In the genomic region with DNA sequence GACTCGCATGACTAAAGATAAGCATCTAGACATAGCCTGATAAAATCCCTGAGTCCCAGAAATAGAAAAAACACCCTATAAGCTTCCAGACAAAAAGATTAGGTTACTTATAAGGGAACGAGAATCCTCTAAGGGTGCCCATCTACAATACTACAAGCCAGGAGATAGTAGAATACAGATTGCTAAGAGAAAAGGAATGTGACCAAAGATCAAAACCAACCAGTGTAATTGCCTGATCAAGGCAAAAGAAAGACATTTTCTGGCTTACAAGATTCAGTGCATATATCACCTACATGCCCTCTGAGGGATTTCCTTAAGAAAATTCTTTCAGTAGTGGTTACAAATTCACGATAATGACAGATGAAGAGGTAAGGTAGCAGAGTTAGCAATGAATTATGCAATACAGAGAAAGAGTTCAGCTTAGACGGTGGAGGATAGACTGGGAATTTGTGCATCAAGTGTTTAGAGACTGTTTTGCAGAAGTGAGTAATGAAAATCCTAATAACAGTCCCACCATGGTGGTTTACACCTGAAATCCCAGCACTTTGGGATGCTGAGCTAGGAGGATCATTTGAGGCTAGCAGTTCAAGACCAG, we compare ENCODE assay signal across 1 cellular context.
TF ChIP-seq lines count a peak whose summit lies in the region.

No MANE protein-coding gene starts in this region.

TF ChIP-seq in HepG2, 621 proteins besides CTCF, POLR2A, EP300 and RAD21 (continues in another document):
- no peak for TF ChIP-seq ZNF776 (CRISPR knock-in tag; IDR thresholded peaks at IDR 0.05)
- no peak for TF ChIP-seq ZNF772 (CRISPR knock-in tag; IDR thresholded peaks at IDR 0.05)
- TF ChIP-seq REXO4 (CRISPR knock-in tag; IDR thresholded peaks at IDR 0.05; ENCODE audit: borderline replicate concordance) = no peak
- peak; percentile 22; the same call in 1 of the 2 replicates for TF ChIP-seq FOSL2 (CRISPR knock-in tag; IDR thresholded peaks at IDR 0.05)
- TF ChIP-seq, protein P1, sequence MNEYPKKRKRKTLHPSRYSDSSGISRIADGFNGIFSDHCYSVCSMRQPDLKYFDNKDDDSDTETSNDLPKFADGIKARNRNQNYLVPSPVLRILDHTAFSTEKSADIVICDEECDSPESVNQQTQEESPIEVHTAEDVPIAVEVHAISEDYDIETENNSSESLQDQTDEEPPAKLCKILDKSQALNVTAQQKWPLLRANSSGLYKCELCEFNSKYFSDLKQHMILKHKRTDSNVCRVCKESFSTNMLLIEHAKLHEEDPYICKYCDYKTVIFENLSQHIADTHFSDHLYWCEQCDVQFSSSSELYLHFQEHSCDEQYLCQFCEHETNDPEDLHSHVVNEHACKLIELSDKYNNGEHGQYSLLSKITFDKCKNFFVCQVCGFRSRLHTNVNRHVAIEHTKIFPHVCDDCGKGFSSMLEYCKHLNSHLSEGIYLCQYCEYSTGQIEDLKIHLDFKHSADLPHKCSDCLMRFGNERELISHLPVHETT (CRISPR knock-in tag; conservative IDR thresholded peaks at IDR 0.05) = no peak
- no peak for TF ChIP-seq ZMYM2 (CRISPR knock-in tag; IDR thresholded peaks at IDR 0.05)
- TF ChIP-seq, protein P2, sequence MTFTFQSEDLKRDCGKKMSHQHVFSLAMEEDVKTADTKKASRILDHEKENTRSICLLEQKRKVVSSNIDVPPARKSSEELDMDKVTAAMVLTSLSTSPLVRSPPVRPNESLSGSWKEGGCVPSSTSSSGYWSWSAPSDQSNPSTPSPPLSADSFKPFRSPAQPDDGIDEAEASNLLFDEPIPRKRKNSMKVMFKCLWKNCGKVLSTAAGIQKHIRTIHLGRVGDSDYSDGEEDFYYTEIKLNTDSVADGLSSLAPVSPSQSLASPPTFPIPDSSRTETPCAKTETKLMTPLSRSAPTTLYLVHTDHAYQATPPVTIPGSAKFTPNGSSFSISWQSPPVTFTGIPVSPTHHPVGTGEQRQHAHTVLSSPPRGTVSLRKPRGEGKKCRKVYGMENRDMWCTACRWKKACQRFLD (CRISPR knock-in tag; IDR thresholded peaks at IDR 0.05; ENCODE audit: borderline replicate concordance) = no peak
- TF ChIP-seq, protein P3, sequence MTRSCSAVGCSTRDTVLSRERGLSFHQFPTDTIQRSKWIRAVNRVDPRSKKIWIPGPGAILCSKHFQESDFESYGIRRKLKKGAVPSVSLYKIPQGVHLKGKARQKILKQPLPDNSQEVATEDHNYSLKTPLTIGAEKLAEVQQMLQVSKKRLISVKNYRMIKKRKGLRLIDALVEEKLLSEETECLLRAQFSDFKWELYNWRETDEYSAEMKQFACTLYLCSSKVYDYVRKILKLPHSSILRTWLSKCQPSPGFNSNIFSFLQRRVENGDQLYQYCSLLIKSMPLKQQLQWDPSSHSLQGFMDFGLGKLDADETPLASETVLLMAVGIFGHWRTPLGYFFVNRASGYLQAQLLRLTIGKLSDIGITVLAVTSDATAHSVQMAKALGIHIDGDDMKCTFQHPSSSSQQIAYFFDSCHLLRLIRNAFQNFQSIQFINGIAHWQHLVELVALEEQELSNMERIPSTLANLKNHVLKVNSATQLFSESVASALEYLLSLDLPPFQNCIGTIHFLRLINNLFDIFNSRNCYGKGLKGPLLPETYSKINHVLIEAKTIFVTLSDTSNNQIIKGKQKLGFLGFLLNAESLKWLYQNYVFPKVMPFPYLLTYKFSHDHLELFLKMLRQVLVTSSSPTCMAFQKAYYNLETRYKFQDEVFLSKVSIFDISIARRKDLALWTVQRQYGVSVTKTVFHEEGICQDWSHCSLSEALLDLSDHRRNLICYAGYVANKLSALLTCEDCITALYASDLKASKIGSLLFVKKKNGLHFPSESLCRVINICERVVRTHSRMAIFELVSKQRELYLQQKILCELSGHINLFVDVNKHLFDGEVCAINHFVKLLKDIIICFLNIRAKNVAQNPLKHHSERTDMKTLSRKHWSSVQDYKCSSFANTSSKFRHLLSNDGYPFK (CRISPR knock-in tag; IDR thresholded peaks at IDR 0.05; ENCODE audit: borderline replicate concordance) = no peak
- TF ChIP-seq NCOA1 (CRISPR knock-in tag; IDR thresholded peaks at IDR 0.05) = no peak
- TF ChIP-seq, protein P4, sequence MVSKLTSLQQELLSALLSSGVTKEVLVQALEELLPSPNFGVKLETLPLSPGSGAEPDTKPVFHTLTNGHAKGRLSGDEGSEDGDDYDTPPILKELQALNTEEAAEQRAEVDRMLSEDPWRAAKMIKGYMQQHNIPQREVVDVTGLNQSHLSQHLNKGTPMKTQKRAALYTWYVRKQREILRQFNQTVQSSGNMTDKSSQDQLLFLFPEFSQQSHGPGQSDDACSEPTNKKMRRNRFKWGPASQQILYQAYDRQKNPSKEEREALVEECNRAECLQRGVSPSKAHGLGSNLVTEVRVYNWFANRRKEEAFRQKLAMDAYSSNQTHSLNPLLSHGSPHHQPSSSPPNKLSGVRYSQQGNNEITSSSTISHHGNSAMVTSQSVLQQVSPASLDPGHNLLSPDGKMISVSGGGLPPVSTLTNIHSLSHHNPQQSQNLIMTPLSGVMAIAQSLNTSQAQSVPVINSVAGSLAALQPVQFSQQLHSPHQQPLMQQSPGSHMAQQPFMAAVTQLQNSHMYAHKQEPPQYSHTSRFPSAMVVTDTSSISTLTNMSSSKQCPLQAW (CRISPR knock-in tag; IDR thresholded peaks at IDR 0.05) = no peak
- peak; percentile 46; the same call in 1 of the 2 replicates for TF ChIP-seq HNF4A (CRISPR knock-in tag; IDR thresholded peaks at IDR 0.05)
- TF ChIP-seq, protein P5, sequence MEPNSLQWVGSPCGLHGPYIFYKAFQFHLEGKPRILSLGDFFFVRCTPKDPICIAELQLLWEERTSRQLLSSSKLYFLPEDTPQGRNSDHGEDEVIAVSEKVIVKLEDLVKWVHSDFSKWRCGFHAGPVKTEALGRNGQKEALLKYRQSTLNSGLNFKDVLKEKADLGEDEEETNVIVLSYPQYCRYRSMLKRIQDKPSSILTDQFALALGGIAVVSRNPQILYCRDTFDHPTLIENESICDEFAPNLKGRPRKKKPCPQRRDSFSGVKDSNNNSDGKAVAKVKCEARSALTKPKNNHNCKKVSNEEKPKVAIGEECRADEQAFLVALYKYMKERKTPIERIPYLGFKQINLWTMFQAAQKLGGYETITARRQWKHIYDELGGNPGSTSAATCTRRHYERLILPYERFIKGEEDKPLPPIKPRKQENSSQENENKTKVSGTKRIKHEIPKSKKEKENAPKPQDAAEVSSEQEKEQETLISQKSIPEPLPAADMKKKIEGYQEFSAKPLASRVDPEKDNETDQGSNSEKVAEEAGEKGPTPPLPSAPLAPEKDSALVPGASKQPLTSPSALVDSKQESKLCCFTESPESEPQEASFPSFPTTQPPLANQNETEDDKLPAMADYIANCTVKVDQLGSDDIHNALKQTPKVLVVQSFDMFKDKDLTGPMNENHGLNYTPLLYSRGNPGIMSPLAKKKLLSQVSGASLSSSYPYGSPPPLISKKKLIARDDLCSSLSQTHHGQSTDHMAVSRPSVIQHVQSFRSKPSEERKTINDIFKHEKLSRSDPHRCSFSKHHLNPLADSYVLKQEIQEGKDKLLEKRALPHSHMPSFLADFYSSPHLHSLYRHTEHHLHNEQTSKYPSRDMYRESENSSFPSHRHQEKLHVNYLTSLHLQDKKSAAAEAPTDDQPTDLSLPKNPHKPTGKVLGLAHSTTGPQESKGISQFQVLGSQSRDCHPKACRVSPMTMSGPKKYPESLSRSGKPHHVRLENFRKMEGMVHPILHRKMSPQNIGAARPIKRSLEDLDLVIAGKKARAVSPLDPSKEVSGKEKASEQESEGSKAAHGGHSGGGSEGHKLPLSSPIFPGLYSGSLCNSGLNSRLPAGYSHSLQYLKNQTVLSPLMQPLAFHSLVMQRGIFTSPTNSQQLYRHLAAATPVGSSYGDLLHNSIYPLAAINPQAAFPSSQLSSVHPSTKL (CRISPR knock-in tag; IDR thresholded peaks at IDR 0.05) = 0 out of 2 replicates have a peak, but pooled peaks have one; percentile 10
- TF ChIP-seq ZNF121 (CRISPR knock-in tag; IDR thresholded peaks at IDR 0.05) = peak; percentile 80
- no peak for TF ChIP-seq WIZ (CRISPR knock-in tag; IDR thresholded peaks at IDR 0.05)
- TF ChIP-seq, protein P6, sequence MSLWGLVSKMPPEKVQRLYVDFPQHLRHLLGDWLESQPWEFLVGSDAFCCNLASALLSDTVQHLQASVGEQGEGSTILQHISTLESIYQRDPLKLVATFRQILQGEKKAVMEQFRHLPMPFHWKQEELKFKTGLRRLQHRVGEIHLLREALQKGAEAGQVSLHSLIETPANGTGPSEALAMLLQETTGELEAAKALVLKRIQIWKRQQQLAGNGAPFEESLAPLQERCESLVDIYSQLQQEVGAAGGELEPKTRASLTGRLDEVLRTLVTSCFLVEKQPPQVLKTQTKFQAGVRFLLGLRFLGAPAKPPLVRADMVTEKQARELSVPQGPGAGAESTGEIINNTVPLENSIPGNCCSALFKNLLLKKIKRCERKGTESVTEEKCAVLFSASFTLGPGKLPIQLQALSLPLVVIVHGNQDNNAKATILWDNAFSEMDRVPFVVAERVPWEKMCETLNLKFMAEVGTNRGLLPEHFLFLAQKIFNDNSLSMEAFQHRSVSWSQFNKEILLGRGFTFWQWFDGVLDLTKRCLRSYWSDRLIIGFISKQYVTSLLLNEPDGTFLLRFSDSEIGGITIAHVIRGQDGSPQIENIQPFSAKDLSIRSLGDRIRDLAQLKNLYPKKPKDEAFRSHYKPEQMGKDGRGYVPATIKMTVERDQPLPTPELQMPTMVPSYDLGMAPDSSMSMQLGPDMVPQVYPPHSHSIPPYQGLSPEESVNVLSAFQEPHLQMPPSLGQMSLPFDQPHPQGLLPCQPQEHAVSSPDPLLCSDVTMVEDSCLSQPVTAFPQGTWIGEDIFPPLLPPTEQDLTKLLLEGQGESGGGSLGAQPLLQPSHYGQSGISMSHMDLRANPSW (CRISPR knock-in tag; IDR thresholded peaks at IDR 0.05; ENCODE audit: borderline replicate concordance) = no peak
- TF ChIP-seq FOSL1 (CRISPR knock-in tag; IDR thresholded peaks at IDR 0.05; ENCODE audit: borderline replicate concordance) = peak; percentile 35; the same call in 1 of the 2 replicates
- TF ChIP-seq, protein P7, sequence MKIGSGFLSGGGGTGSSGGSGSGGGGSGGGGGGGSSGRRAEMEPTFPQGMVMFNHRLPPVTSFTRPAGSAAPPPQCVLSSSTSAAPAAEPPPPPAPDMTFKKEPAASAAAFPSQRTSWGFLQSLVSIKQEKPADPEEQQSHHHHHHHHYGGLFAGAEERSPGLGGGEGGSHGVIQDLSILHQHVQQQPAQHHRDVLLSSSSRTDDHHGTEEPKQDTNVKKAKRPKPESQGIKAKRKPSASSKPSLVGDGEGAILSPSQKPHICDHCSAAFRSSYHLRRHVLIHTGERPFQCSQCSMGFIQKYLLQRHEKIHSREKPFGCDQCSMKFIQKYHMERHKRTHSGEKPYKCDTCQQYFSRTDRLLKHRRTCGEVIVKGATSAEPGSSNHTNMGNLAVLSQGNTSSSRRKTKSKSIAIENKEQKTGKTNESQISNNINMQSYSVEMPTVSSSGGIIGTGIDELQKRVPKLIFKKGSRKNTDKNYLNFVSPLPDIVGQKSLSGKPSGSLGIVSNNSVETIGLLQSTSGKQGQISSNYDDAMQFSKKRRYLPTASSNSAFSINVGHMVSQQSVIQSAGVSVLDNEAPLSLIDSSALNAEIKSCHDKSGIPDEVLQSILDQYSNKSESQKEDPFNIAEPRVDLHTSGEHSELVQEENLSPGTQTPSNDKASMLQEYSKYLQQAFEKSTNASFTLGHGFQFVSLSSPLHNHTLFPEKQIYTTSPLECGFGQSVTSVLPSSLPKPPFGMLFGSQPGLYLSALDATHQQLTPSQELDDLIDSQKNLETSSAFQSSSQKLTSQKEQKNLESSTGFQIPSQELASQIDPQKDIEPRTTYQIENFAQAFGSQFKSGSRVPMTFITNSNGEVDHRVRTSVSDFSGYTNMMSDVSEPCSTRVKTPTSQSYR (CRISPR knock-in tag; IDR thresholded peaks at IDR 0.05; ENCODE audit: borderline replicate concordance) = no peak
- TF ChIP-seq ZNF510 (CRISPR knock-in tag; IDR thresholded peaks at IDR 0.05; ENCODE audit: low read depth) = no peak
- TF ChIP-seq, protein P8, sequence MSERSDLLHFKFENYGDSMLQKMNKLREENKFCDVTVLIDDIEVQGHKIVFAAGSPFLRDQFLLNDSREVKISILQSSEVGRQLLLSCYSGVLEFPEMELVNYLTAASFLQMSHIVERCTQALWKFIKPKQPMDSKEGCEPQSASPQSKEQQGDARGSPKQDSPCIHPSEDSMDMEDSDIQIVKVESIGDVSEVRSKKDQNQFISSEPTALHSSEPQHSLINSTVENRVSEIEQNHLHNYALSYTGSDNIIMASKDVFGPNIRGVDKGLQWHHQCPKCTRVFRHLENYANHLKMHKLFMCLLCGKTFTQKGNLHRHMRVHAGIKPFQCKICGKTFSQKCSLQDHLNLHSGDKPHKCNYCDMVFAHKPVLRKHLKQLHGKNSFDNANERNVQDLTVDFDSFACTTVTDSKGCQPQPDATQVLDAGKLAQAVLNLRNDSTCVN (CRISPR knock-in tag; IDR thresholded peaks at IDR 0.05; ENCODE audit: borderline replicate concordance) = no peak
- no peak for TF ChIP-seq ZFYVE20 (CRISPR knock-in tag; IDR thresholded peaks at IDR 0.05; ENCODE audit: borderline replicate concordance, low read depth)
- TF ChIP-seq POLR2AphosphoS2 (IDR thresholded peaks at IDR 0.05; ENCODE audit: low read depth, low read length) = no peak
- TF ChIP-seq, protein P9, sequence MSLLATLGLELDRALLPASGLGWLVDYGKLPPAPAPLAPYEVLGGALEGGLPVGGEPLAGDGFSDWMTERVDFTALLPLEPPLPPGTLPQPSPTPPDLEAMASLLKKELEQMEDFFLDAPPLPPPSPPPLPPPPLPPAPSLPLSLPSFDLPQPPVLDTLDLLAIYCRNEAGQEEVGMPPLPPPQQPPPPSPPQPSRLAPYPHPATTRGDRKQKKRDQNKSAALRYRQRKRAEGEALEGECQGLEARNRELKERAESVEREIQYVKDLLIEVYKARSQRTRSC (CRISPR knock-in tag; IDR thresholded peaks at IDR 0.05; ENCODE audit: low read depth) = no peak
- TF ChIP-seq, protein P10, sequence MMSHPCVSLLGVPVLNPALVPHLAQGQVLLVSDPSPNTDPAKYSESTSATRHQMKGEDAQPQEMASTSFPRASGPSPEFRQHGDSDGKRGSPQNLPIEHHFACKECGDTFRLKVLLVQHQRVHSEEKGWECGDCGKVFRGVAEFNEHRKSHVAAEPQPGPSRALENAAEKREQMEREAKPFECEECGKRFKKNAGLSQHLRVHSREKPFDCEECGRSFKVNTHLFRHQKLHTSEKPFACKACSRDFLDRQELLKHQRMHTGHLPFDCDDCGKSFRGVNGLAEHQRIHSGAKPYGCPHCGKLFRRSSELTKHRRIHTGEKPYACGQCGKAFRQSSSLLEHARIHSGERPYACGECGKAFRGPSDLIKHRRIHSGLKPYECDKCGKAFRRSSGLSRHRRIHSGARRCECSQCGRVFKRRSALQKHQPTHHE (CRISPR knock-in tag; IDR thresholded peaks at IDR 0.05; ENCODE audit: borderline replicate concordance) = no peak
- no peak for TF ChIP-seq ARHGAP35 (CRISPR knock-in tag; IDR thresholded peaks at IDR 0.05; ENCODE audit: borderline replicate concordance)
- TF ChIP-seq ZNF558 (CRISPR knock-in tag; IDR thresholded peaks at IDR 0.05; ENCODE audit: borderline replicate concordance) = no peak
- TF ChIP-seq CEBPB (IDR thresholded peaks at IDR 0.05; ENCODE audit: borderline replicate concordance, low read depth, low read length) = peak; percentile 55; the same call in 1 of the 2 replicates
- TF ChIP-seq, protein P11, sequence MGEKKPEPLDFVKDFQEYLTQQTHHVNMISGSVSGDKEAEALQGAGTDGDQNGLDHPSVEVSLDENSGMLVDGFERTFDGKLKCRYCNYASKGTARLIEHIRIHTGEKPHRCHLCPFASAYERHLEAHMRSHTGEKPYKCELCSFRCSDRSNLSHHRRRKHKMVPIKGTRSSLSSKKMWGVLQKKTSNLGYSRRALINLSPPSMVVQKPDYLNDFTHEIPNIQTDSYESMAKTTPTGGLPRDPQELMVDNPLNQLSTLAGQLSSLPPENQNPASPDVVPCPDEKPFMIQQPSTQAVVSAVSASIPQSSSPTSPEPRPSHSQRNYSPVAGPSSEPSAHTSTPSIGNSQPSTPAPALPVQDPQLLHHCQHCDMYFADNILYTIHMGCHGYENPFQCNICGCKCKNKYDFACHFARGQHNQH (CRISPR knock-in tag; IDR thresholded peaks at IDR 0.05) = no peak
- peak; percentile 51; the same call in 1 of the 2 replicates for TF ChIP-seq ZNF644 (CRISPR knock-in tag; IDR thresholded peaks at IDR 0.05; ENCODE audit: low read depth)
- no peak for TF ChIP-seq MZF1 (CRISPR knock-in tag; IDR thresholded peaks at IDR 0.05; ENCODE audit: borderline replicate concordance)
- peak; percentile 87; the same call in 1 of the 2 replicates for TF ChIP-seq ZNF792 (CRISPR knock-in tag; IDR thresholded peaks at IDR 0.05)
